ENCODE assay signal across 8 cellular contexts in the genomic region with DNA sequence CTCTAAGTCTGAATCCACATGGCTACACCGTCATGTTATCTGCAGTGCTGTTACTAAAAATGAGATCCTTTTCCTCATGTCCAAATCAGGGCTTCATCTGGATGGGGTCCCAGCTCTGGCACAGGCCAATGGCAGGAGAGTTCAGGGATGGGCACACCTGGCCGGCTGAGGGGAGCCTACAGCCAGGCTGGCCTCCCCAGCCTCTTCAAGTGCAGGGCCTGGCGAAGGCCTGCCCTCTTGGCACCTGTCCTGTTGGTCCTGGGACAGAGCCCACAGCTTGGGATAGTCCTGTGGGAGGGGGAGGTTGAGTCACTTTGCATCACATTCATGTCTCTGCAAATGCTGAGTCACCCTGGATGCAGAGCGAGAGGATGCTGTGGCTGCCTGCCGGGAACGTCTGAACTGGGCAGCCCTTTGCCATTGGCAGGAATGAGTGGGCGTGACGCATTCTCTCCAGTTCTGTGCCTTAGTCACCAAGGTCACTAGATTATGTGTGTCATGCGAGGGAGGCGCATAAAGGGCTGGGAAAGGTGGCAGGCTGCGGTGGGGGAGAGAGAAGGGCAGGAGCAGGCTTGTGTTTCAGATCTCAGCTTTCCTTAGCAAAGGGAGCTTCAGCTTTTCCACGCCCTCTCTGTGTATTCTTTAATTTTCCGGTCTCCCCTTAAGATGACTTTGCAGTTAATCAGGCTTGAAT.
DNase-seq lines count a peak whose midpoint lies in the region; TF ChIP-seq lines count a peak whose summit lies in the region.

No MANE protein-coding gene starts in this region.

- H3K36me3 Mint-ChIP-seq in T-helper 2 cell treated with Interferon-gamma antibody and Interleukin-4, amounts not matched to agents 5 μg/mL and 100 μg/mL, for 36 hours (ENCODE audit: low read depth): no peaks in the 10 kb centered on the region
- no peaks in the 10 kb centered on the region for H3K36me3 Mint-ChIP-seq in nephron progenitor cell (ENCODE audit: low read depth)

- H3K4me3 Mint-ChIP-seq in T-helper 2 cell treated with Interferon-gamma antibody and Interleukin-4, amounts not matched to agents 5 μg/mL and 100 μg/mL, for 36 hours: no peak overlapping the region
- H3K4me3 Mint-ChIP-seq in nephron progenitor cell: no peak overlapping the region

- H3K4me1 Mint-ChIP-seq in T-helper 2 cell treated with Interferon-gamma antibody and Interleukin-4, amounts not matched to agents 5 μg/mL and 100 μg/mL, for 36 hours (ENCODE audit: low read depth): no peaks in the 10 kb centered on the region
- H3K4me1 Mint-ChIP-seq in nephron progenitor cell: peaks cover 50% of the 10 kb centered on the region

- H3K27ac Mint-ChIP-seq in T-helper 2 cell treated with Interferon-gamma antibody and Interleukin-4, amounts not matched to agents 5 μg/mL and 100 μg/mL, for 36 hours: no peak overlapping the region
- H3K27ac Mint-ChIP-seq in nephron progenitor cell: peak overlapping the region; percentile 96

- TF ChIP-seq CTCF in nephron progenitor cell (IDR thresholded peaks at IDR 0.05): no peak

- peak; percentile 3 for DNase-seq in stimulated activated naive CD4-positive, alpha-beta T cell treated with Interleukin-2 at 50 U/mL for 16 hours (lab: John Stamatoyannopoulos, UW)
- DNase-seq in stimulated activated naive CD4-positive, alpha-beta T cell (lab: John Stamatoyannopoulos, UW): no peak
- DNase-seq in T-helper 2 cell treated with Interferon-gamma antibody and Interleukin-4, amounts not matched to agents 5 μg/mL and 100 μg/mL, for 36 hours (ENCODE audit: low spot score): peak; percentile 20
- DNase-seq in fibroblast of peridontal ligament (ENCODE audit: extremely low read depth): peak; percentile 99
- peak; percentile 45 for DNase-seq in nephron progenitor cell
- DNase-seq in NCI-H1436 (lab: John Stamatoyannopoulos, UW): no peak
- DNase-seq in cortex of kidney (lab: John Stamatoyannopoulos, UW): no peak
- no peak for DNase-seq in NCI-H146 (lab: John Stamatoyannopoulos, UW)

- H3K9me3 Mint-ChIP-seq in T-helper 2 cell treated with Interferon-gamma antibody and Interleukin-4, amounts not matched to agents 5 μg/mL and 100 μg/mL, for 36 hours: no peaks in the 10 kb centered on the region
- H3K9me3 Mint-ChIP-seq in nephron progenitor cell: peaks cover 8% of the 10 kb centered on the region

- H3K27me3 Mint-ChIP-seq in T-helper 2 cell treated with Interferon-gamma antibody and Interleukin-4, amounts not matched to agents 5 μg/mL and 100 μg/mL, for 36 hours (ENCODE audit: low read depth): peaks cover 1% of the 10 kb centered on the region
- H3K27me3 Mint-ChIP-seq in nephron progenitor cell (ENCODE audit: low read depth, poor library complexity): peaks cover 6% of the 10 kb centered on the region

Comparison
In these comparisons a context has a peak if more than half of its experiments do, and no peak if none do; other contexts are left out.
1. DNase-seq: peak in stimulated activated naive CD4-positive, alpha-beta T cell treated with Interleukin-2 at 50 U/mL for 16 hours (single experiment), T-helper 2 cell treated with Interferon-gamma antibody and Interleukin-4, amounts not matched to agents 5 μg/mL and 100 μg/mL, for 36 hours (single experiment), fibroblast of peridontal ligament (single experiment) and nephron progenitor cell (single experiment); none in stimulated activated naive CD4-positive, alpha-beta T cell (0 of 6), NCI-H1436 (single experiment), cortex of kidney (single experiment) and NCI-H146 (single experiment).